ENCODE assay signal across 10 cellular contexts in the genomic region with DNA sequence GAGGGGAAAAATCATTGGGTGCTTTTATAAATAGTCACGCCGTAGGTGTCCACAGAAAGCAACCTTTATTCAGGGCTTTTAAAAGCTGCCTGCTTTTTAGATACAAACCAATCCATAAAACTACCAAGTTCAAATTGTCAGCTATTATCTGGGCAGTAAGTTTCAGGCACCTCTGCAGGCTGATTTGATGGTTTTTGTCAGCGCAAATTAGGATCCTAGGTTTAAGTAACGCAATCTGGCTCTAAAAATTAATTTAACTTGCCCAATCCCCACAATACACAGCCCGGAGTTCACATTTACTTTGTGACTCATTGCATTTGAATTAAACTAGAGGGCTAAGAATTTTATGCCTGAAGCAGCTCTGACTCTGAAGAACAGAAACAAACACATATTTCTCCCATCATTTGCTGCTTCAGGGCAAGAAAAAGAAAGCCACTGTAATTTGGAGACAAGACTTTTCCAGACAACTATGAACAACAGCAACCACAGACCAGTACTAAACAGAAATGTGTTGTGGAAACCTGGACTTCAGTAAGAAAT.
A peak's percentile ranks its signal among the peaks of the same experiment; 100 is the strongest.
DNase-seq lines count a peak whose midpoint lies in the region; ATAC-seq and TF ChIP-seq lines count a peak whose summit lies in the region.
"Had no signal": no experiment of that assay in that cellular context is flagged by ENCODE, and none has a peak within 500 bp of the region (broad histone marks: within the 10 kb centered on the region; RNA-seq: fewer than 3 reads in every experiment).

No MANE protein-coding gene starts in this region.

- DNase-seq in astrocyte of the hippocampus (ENCODE audit: low read depth, low spot score) (peak; percentile 91), iris pigment epithelial cell (ENCODE audit: low read depth) (peak; percentile 92), stromal cell of bone marrow (ENCODE audit: low read depth) (peak; percentile 71), NCI-H82 (lab: John Stamatoyannopoulos, UW) (no peak)
- DNase-seq in activated CD4-positive, alpha-beta T cell treated with anti-CD3 and anti-CD28 coated beads for 4 hours, result no peak
- DNase-seq: NCI-H1694 treated with DMSO at 0.1 percent for 48 hours had no signal

- H3K4me1 ChIP-seq in HEK293 (ENCODE audit: control insufficient read depth, insufficient read depth, low read length), result peaks cover 34% of the 10 kb centered on the region

- no peaks in the 10 kb centered on the region for H3K36me3 ChIP-seq in HEK293 (ENCODE audit: control insufficient read depth in 2 of 2, insufficient read depth in 1 of 2, low read length in 2 of 2)

- POLR2A ChIA-PET in HEK293 (lab: Yijun Ruan, JAX), result no interaction called here

- TF ChIP-seq CTCF in HEK293 (tag by site-specific recombination; IDR thresholded peaks at IDR 0.05), result no peak

- H3K4me3 ChIP-seq in HEK293 (ENCODE audit: low read depth, low read length), result no peak overlapping the region

- CTCF ChIA-PET in HEK293 (lab: Yijun Ruan, JAX), result interaction anchor here (0.6 to 2.4 kb wide), 4 partner anchors 11 to 31 kb away, joined by 3 to 8 read pairs (median 3); no protein-coding TSS in a partner anchor

- peak overlapping the region; percentile 59 for H3K27ac ChIP-seq in HEK293 (ENCODE audit: extremely low read depth, low read depth, low read length)

- no peak for ATAC-seq in HG03432 (IDR thresholded peaks at IDR 0.05; ENCODE audit: unreplicated experiment)
- ATAC-seq in GM19463 (IDR thresholded peaks at IDR 0.05; ENCODE audit: unreplicated experiment), result no peak
- ATAC-seq: natural killer cell treated with Interleukin-12 subunit alpha and Interleukin-12 subunit beta and Interleukin-15 and Interleukin-18, amount 100 ng/mL, for 72 hours had no signal

- no peaks in the 10 kb centered on the region for H3K9me3 ChIP-seq in HEK293 (ENCODE audit: control insufficient read depth, insufficient read depth, low read depth, low read length)

TF ChIP-seq in HEK293, 187 proteins besides CTCF, POLR2A, EP300 and RAD21:
- TF ChIP-seq KLF10 (tag by site-specific recombination; IDR thresholded peaks at IDR 0.05) (no peak), KLF16 (tag by site-specific recombination; IDR thresholded peaks at IDR 0.05) (no peak), FEZF1 (tag by site-specific recombination; IDR thresholded peaks at IDR 0.05) (0 out of 2 replicates have a peak, but pooled peaks have one; percentile 3), WT1 (tag by site-specific recombination; IDR thresholded peaks at IDR 0.05) (no peak), ZBTB20 (tag by site-specific recombination; IDR thresholded peaks at IDR 0.05) (peak; percentile 79; the same call in 1 of the 2 replicates), OVOL3 (tag by site-specific recombination; IDR thresholded peaks at IDR 0.05) (no peak), ZNF335 (tag by site-specific recombination; conservative IDR thresholded peaks at IDR 0.05) (peak; percentile 68), ZNF660 (tag by site-specific recombination; IDR thresholded peaks at IDR 0.05) (peak; percentile 90; the same call in 1 of the 2 replicates), ZNF561 (tag by site-specific recombination; IDR thresholded peaks at IDR 0.05; ENCODE audit: borderline replicate concordance) (0 out of 2 replicates have a peak, but pooled peaks have one; percentile 31), ZNF426 (tag by site-specific recombination; IDR thresholded peaks at IDR 0.05) (no peak)
- TF ChIP-seq, protein P1, sequence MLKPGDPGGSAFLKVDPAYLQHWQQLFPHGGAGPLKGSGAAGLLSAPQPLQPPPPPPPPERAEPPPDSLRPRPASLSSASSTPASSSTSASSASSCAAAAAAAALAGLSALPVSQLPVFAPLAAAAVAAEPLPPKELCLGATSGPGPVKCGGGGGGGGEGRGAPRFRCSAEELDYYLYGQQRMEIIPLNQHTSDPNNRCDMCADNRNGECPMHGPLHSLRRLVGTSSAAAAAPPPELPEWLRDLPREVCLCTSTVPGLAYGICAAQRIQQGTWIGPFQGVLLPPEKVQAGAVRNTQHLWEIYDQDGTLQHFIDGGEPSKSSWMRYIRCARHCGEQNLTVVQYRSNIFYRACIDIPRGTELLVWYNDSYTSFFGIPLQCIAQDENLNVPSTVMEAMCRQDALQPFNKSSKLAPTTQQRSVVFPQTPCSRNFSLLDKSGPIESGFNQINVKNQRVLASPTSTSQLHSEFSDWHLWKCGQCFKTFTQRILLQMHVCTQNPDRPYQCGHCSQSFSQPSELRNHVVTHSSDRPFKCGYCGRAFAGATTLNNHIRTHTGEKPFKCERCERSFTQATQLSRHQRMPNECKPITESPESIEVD (tag by site-specific recombination; IDR thresholded peaks at IDR 0.05), result peak; percentile 97
- TF ChIP-seq, protein P2, sequence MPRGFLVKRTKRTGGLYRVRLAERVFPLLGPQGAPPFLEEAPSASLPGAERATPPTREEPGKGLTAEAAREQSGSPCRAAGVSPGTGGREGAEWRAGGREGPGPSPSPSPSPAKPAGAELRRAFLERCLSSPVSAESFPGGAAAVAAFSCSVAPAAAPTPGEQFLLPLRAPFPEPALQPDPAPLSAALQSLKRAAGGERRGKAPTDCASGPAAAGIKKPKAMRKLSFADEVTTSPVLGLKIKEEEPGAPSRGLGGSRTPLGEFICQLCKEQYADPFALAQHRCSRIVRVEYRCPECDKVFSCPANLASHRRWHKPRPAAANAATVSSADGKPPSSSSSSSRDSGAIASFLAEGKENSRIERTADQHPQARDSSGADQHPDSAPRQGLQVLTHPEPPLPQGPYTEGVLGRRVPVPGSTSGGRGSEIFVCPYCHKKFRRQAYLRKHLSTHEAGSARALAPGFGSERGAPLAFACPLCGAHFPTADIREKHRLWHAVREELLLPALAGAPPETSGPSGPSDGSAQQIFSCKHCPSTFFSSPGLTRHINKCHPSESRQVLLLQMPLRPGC (tag by site-specific recombination; IDR thresholded peaks at IDR 0.05), result peak; percentile 31; the same call in 1 of the 2 replicates
- TF ChIP-seq, protein P3, sequence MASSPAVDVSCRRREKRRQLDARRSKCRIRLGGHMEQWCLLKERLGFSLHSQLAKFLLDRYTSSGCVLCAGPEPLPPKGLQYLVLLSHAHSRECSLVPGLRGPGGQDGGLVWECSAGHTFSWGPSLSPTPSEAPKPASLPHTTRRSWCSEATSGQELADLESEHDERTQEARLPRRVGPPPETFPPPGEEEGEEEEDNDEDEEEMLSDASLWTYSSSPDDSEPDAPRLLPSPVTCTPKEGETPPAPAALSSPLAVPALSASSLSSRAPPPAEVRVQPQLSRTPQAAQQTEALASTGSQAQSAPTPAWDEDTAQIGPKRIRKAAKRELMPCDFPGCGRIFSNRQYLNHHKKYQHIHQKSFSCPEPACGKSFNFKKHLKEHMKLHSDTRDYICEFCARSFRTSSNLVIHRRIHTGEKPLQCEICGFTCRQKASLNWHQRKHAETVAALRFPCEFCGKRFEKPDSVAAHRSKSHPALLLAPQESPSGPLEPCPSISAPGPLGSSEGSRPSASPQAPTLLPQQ (tag by site-specific recombination; IDR thresholded peaks at IDR 0.05), result 0 out of 2 replicates have a peak, but pooled peaks have one; percentile 3

Comparison
In these comparisons a context has a peak if more than half of its experiments do, and no peak if none do; other contexts are left out.
1. DNase-seq: peak in astrocyte of the hippocampus (single experiment), iris pigment epithelial cell (single experiment) and stromal cell of bone marrow (single experiment); none in NCI-H82 (single experiment) and activated CD4-positive, alpha-beta T cell treated with anti-CD3 and anti-CD28 coated beads for 4 hours (0 of 2).